8 cellular contexts compared by ENCODE assay signal in genomic region chr4:2763511-2763967, GRCh38. TPM values are rescaled to one million over a fixed set of nuclear protein-coding genes. Genes with fewer than 3 reads are reported as not detected.
DNase-seq lines count a peak whose midpoint lies in the region; ATAC-seq lines count a peak whose summit lies in the region.

No MANE protein-coding gene starts in this region.

- H3K36me3 ChIP-seq in iPS-20b (ENCODE audit: insufficient read depth, low read depth, low read length) = no peaks in the 10 kb centered on the region

- peak overlapping the region; percentile 20; the same call in 1 of the 2 replicates for H3K9ac ChIP-seq in iPS-20b (ENCODE audit: low read depth, low read length)

- H3K4me3 ChIP-seq in iPS-20b (ENCODE audit: low read length) = peak overlapping the region; percentile 60; the same call in 1 of the 2 replicates

- H3K9me3 Mint-ChIP-seq in activated naive CD8-positive, alpha-beta T cell treated with anti-CD3 and anti-CD28 coated beads for 36 hours = no peaks in the 10 kb centered on the region
- no peaks in the 10 kb centered on the region for H3K9me3 Mint-ChIP-seq in stimulated activated naive CD8-positive, alpha-beta T cell treated with anti-CD3 and anti-CD28 coated beads, Interleukin-15, amount 100 ng/mL, for 72 hours

- H3K36me3 Mint-ChIP-seq in activated naive CD8-positive, alpha-beta T cell treated with anti-CD3 and anti-CD28 coated beads for 36 hours = no peaks in the 10 kb centered on the region

- peaks cover 4% of the 10 kb centered on the region for H3K4me1 Mint-ChIP-seq in activated naive CD8-positive, alpha-beta T cell treated with anti-CD3 and anti-CD28 coated beads for 36 hours
- peaks cover 20% of the 10 kb centered on the region for H3K4me1 Mint-ChIP-seq in stimulated activated naive CD8-positive, alpha-beta T cell treated with anti-CD3 and anti-CD28 coated beads, Interleukin-15, amount 100 ng/mL, for 72 hours

- no peak for DNase-seq in activated naive CD8-positive, alpha-beta T cell treated with anti-CD3 and anti-CD28 coated beads for 36 hours
- DNase-seq in stimulated activated naive CD8-positive, alpha-beta T cell treated with anti-CD3 and anti-CD28 coated beads, Interleukin-15, amount 100 ng/mL, for 72 hours = no peak
- DNase-seq in COR-L47 (lab: John Stamatoyannopoulos, UW) (no peak), NCI-H1092 (lab: John Stamatoyannopoulos, UW) (no peak)

- peak; percentile 15 for ATAC-seq in GM19372 (IDR thresholded peaks at IDR 0.05; ENCODE audit: low read depth, unreplicated experiment)
- no peak for ATAC-seq in stimulated activated naive CD8-positive, alpha-beta T cell treated with anti-CD3 and anti-CD28 coated beads, Interleukin-15, amount 100 ng/mL, for 72 hours
- ATAC-seq in HG03565 (IDR thresholded peaks at IDR 0.05; ENCODE audit: unreplicated experiment) = no peak
- no peak for ATAC-seq in HG03135 (IDR thresholded peaks at IDR 0.05; ENCODE audit: unreplicated experiment)

- H3K4me3 Mint-ChIP-seq in activated naive CD8-positive, alpha-beta T cell treated with anti-CD3 and anti-CD28 coated beads for 36 hours = peak overlapping the region; percentile 47
- H3K4me3 Mint-ChIP-seq in stimulated activated naive CD8-positive, alpha-beta T cell treated with anti-CD3 and anti-CD28 coated beads, Interleukin-15, amount 100 ng/mL, for 72 hours = peak overlapping the region; percentile 67 to 78

- no peaks in the 10 kb centered on the region for H3K9me3 ChIP-seq in iPS-20b (ENCODE audit: insufficient read depth, low read depth, low read length)

- H3K27ac Mint-ChIP-seq in activated naive CD8-positive, alpha-beta T cell treated with anti-CD3 and anti-CD28 coated beads for 36 hours = no peak overlapping the region
- peak overlapping the region in 1 of 2 donors; percentile 40 for H3K27ac Mint-ChIP-seq in stimulated activated naive CD8-positive, alpha-beta T cell treated with anti-CD3 and anti-CD28 coated beads, Interleukin-15, amount 100 ng/mL, for 72 hours

- peaks cover 4% of the 10 kb centered on the region; the same call in 1 of the 2 replicates for H3K27me3 ChIP-seq in iPS-20b (ENCODE audit: insufficient read depth, low read length)

- no peak overlapping the region for H3K27ac ChIP-seq in iPS-20b (ENCODE audit: low read length)

- H3K27me3 Mint-ChIP-seq in activated naive CD8-positive, alpha-beta T cell treated with anti-CD3 and anti-CD28 coated beads for 36 hours = no peaks in the 10 kb centered on the region
- H3K27me3 Mint-ChIP-seq in stimulated activated naive CD8-positive, alpha-beta T cell treated with anti-CD3 and anti-CD28 coated beads, Interleukin-15, amount 100 ng/mL, for 72 hours = no peaks in the 10 kb centered on the region

- peaks cover 2% of the 10 kb centered on the region; the same call in 1 of the 2 replicates for H3K4me1 ChIP-seq in iPS-20b (ENCODE audit: insufficient read depth, low read length)

RNA-seq across cellular contexts. Expression of gene TNIP2, which starts 7.4 kb away (rescaled TPM):
- total RNA-seq in activated naive CD8-positive, alpha-beta T cell treated with anti-CD3 and anti-CD28 coated beads for 36 hours = 10 to 100 TPM; 50.0 to 50.3 TPM

RNA-seq across cellular contexts. Expression of gene SH3BP2, which starts 29.3 kb away (rescaled TPM):
- total RNA-seq in activated naive CD8-positive, alpha-beta T cell treated with anti-CD3 and anti-CD28 coated beads for 36 hours = 10 to 100 TPM; 72.2 to 74.1 TPM
